10 cellular contexts compared by ENCODE assay signal in genomic region chr19:31408460-31409124, GRCh38. TPM values are rescaled to one million over a fixed set of nuclear protein-coding genes. Genes with fewer than 3 reads are reported as not detected.
DNase-seq lines count a peak whose midpoint lies in the region; ATAC-seq, FAIRE-seq and TF ChIP-seq lines count a peak whose summit lies in the region.
"Had no signal": no experiment of that assay in that cellular context is flagged by ENCODE, and none has a peak within 500 bp of the region (broad histone marks: within the 10 kb centered on the region; RNA-seq: fewer than 3 reads in every experiment).

No MANE protein-coding gene starts in this region.

- H3K27me3 ChIP-seq in astrocyte (ENCODE audit: insufficient read depth, low read length) = no peaks in the 10 kb centered on the region

- no peak overlapping the region for H3K4me3 ChIP-seq in astrocyte (ENCODE audit: insufficient read depth, low read depth, low read length)

- peak overlapping the region; percentile 66 for H3K27ac ChIP-seq in astrocyte (ENCODE audit: low read depth, low read length)
- H3K27ac ChIP-seq: 22Rv1 had no signal

- no peaks in the 10 kb centered on the region for H3K9me3 ChIP-seq in astrocyte (ENCODE audit: insufficient read depth, low read depth, low read length)

- H3K79me2 ChIP-seq in astrocyte (ENCODE audit: insufficient read depth, low read length) = no peaks in the 10 kb centered on the region

- FAIRE-seq in astrocyte (lab: Jason Lieb, UNC) = peak; percentile 93

- peak overlapping the region; percentile 48 for H3K4me2 ChIP-seq in astrocyte (ENCODE audit: low read length)

- H3K9me3 Mint-ChIP-seq in astrocyte (ENCODE audit: unreplicated experiment) = no peaks in the 10 kb centered on the region
- peaks cover 3 to 6% of the 10 kb centered on the region in 2 donors for H3K9me3 Mint-ChIP-seq in stimulated activated naive B cell treated with anti-CD40 and anti-IgM and Interleukin-4, amounts not matched to agents 10 μg/mL and 1 μg/mL and 100 μg/mL, for 72 hours
- H3K9me3 Mint-ChIP-seq in activated CD4-positive, alpha-beta T cell treated with anti-CD3 and anti-CD28 coated beads, Interleukin-2, amount 10 ng/mL, durations not matched to agents 24 days and 14 days = peaks cover 3% of the 10 kb centered on the region

- ATAC-seq in left ventricle myocardium superior = peak; percentile 96
- ATAC-seq in stimulated activated naive B cell treated with anti-CD40 and anti-IgM and Interleukin-4, amounts not matched to agents 10 μg/mL and 1 μg/mL and 100 μg/mL, for 72 hours (replicated peaks) = no peak

- no peaks in the 10 kb centered on the region for H3K36me3 ChIP-seq in astrocyte (ENCODE audit: insufficient read depth, low read length)

- H3K27me3 Mint-ChIP-seq in astrocyte (ENCODE audit: low read depth, unreplicated experiment) = no peaks in the 10 kb centered on the region
- no peaks in the 10 kb centered on the region for H3K27me3 Mint-ChIP-seq in stimulated activated naive B cell treated with anti-CD40 and anti-IgM and Interleukin-4, amounts not matched to agents 10 μg/mL and 1 μg/mL and 100 μg/mL, for 72 hours
- H3K27me3 Mint-ChIP-seq in activated CD4-positive, alpha-beta T cell treated with anti-CD3 and anti-CD28 coated beads, Interleukin-2, amount 10 ng/mL, durations not matched to agents 24 days and 14 days = no peaks in the 10 kb centered on the region

- peak overlapping the region; percentile 15 for H3K9ac ChIP-seq in astrocyte (ENCODE audit: low read length)

- peak; percentile 31 for DNase-seq in SIG-M5 treated with dmso at 0.1 percent for 504 hours (lab: John Stamatoyannopoulos, UW; ENCODE audit: unreplicated experiment)
- no peak for DNase-seq in SIG-M5 (lab: John Stamatoyannopoulos, UW)
- DNase-seq in astrocyte (ENCODE audit: low read depth) = peak; percentile 93
- DNase-seq in left ventricle myocardium superior = peak; percentile 31
- DNase-seq in stimulated activated naive B cell treated with anti-CD40 and anti-IgM and Interleukin-4, amounts not matched to agents 10 μg/mL and 1 μg/mL and 100 μg/mL, for 72 hours = no peak
- no peak for DNase-seq in medulla oblongata (ENCODE audit: extremely low spot score)
- DNase-seq in NCI-H345 (lab: John Stamatoyannopoulos, UW) = no peak
- no peak for DNase-seq in activated CD4-positive, alpha-beta T cell treated with anti-CD3 and anti-CD28 coated beads, Interleukin-2, amount 10 ng/mL, durations not matched to agents 24 days and 14 days
- DNase-seq: activated naive CD4-positive, alpha-beta T cell treated with Interleukin-2 at 50 U/mL for 16 hours had no signal

- H3K4me1 Mint-ChIP-seq in astrocyte (ENCODE audit: low read depth, unreplicated experiment) = peaks cover 14% of the 10 kb centered on the region
- no peaks in the 10 kb centered on the region for H3K4me1 Mint-ChIP-seq in stimulated activated naive B cell treated with anti-CD40 and anti-IgM and Interleukin-4, amounts not matched to agents 10 μg/mL and 1 μg/mL and 100 μg/mL, for 72 hours
- H3K4me1 Mint-ChIP-seq in activated CD4-positive, alpha-beta T cell treated with anti-CD3 and anti-CD28 coated beads, Interleukin-2, amount 10 ng/mL, durations not matched to agents 24 days and 14 days = no peaks in the 10 kb centered on the region

- no peak for TF ChIP-seq CTCF in astrocyte (IDR thresholded peaks at IDR 0.05; ENCODE audit: insufficient read depth, low read depth, low read length)

- peak overlapping the region; percentile 59 for H3K27ac Mint-ChIP-seq in astrocyte (ENCODE audit: unreplicated experiment)
- peak overlapping the region; percentile 51 for H3K27ac Mint-ChIP-seq in stimulated activated naive B cell treated with anti-CD40 and anti-IgM and Interleukin-4, amounts not matched to agents 10 μg/mL and 1 μg/mL and 100 μg/mL, for 72 hours
- no peak overlapping the region for H3K27ac Mint-ChIP-seq in activated CD4-positive, alpha-beta T cell treated with anti-CD3 and anti-CD28 coated beads, Interleukin-2, amount 10 ng/mL, durations not matched to agents 24 days and 14 days

- H3K4me1 ChIP-seq in astrocyte (ENCODE audit: insufficient read depth, low read length) = peaks cover 13% of the 10 kb centered on the region

- peak overlapping the region; percentile 1 for H2AFZ ChIP-seq in astrocyte (ENCODE audit: low read depth, low read length)

- no peaks in the 10 kb centered on the region for H3K36me3 Mint-ChIP-seq in astrocyte (ENCODE audit: low read depth, unreplicated experiment)
- no peaks in the 10 kb centered on the region for H3K36me3 Mint-ChIP-seq in stimulated activated naive B cell treated with anti-CD40 and anti-IgM and Interleukin-4, amounts not matched to agents 10 μg/mL and 1 μg/mL and 100 μg/mL, for 72 hours
- H3K36me3 Mint-ChIP-seq in activated CD4-positive, alpha-beta T cell treated with anti-CD3 and anti-CD28 coated beads, Interleukin-2, amount 10 ng/mL, durations not matched to agents 24 days and 14 days (ENCODE audit: low read depth) = no peaks in the 10 kb centered on the region

- H3K4me3 Mint-ChIP-seq in astrocyte (ENCODE audit: unreplicated experiment) = no peak overlapping the region
- no peak overlapping the region for H3K4me3 Mint-ChIP-seq in stimulated activated naive B cell treated with anti-CD40 and anti-IgM and Interleukin-4, amounts not matched to agents 10 μg/mL and 1 μg/mL and 100 μg/mL, for 72 hours
- H3K4me3 Mint-ChIP-seq in activated CD4-positive, alpha-beta T cell treated with anti-CD3 and anti-CD28 coated beads, Interleukin-2, amount 10 ng/mL, durations not matched to agents 24 days and 14 days = no peak overlapping the region

- intact Hi-C loops in left ventricle myocardium superior (cut with micrococcal nuclease) = no loop called here
- intact Hi-C loops in activated CD4-positive, alpha-beta T cell treated with anti-CD3 and anti-CD28 coated beads, Interleukin-2, amount 10 ng/mL, durations not matched to agents 24 days and 14 days (cut with micrococcal nuclease) = no loop called here

- H4K20me1 ChIP-seq in astrocyte (ENCODE audit: insufficient read depth, low read length) = no peaks in the 10 kb centered on the region

RNA-seq across cellular contexts. Expression of gene TSHZ3, which starts 59.4 kb away (rescaled TPM):
- total RNA-seq in astrocyte (6.1 and 7.9 TPM in 2 replicates), left ventricle myocardium superior (2.6 TPM)
- total RNA-seq in activated CD4-positive, alpha-beta T cell treated with anti-CD3 and anti-CD28 coated beads, Interleukin-2, amount 10 ng/mL, durations not matched to agents 24 days and 14 days = 1.3 and 1.6 TPM in 2 replicates

Comparison
In these comparisons a context has a peak if more than half of its experiments do, and no peak if none do; other contexts are left out.
1. DNase-seq: peak in SIG-M5 treated with dmso at 0.1 percent for 504 hours (single experiment), astrocyte (single experiment) and left ventricle myocardium superior (single experiment); none in SIG-M5 (single experiment), stimulated activated naive B cell treated with anti-CD40 and anti-IgM and Interleukin-4, amounts not matched to agents 10 μg/mL and 1 μg/mL and 100 μg/mL, for 72 hours (single experiment), medulla oblongata (single experiment), NCI-H345 (single experiment) and activated CD4-positive, alpha-beta T cell treated with anti-CD3 and anti-CD28 coated beads, Interleukin-2, amount 10 ng/mL, durations not matched to agents 24 days and 14 days (single experiment).